ENCODE assay signal across 14 cellular contexts in the genomic region with DNA sequence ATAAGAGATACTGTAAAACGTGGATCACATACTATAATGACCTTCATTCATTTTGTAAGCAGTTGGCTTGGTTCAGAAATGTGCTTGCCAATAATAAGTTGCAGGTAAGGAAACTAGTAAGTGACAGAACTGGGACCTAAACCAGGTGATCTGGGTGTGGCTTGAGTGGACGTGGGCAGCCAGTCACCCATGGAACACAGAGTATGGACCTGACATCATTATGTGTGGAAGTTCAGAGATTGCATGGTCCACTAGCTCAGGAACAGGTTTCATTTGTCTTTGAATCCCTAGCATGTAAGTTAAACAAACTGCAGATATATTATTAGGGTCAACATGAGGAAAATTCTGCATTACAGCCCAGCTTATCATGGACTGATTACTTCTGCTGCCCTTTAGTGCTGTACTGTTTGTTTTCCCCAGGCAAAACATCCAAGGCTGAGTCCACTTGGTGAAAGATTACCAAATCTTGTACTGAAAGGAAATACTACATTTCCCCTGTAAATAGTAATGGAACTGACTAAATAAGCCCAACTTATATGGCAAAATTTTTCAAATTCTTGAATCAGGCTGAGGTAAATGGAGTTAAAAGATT.
A peak's percentile ranks its signal among the peaks of the same experiment; 100 is the strongest.
DNase-seq lines count a peak whose midpoint lies in the region; FAIRE-seq and TF ChIP-seq lines count a peak whose summit lies in the region.
"Had no signal": no experiment of that assay in that cellular context is flagged by ENCODE, and none has a peak within 500 bp of the region (broad histone marks: within the 10 kb centered on the region; RNA-seq: fewer than 3 reads in every experiment).

No MANE protein-coding gene starts in this region.

- TF ChIP-seq POLR2A in stomach (IDR thresholded peaks at IDR 0.05), result no peak

- H3K36me3 ChIP-seq in SK-N-SH (replicated peaks in 1 of 2; ENCODE audit: control insufficient read depth in 1 of 2, insufficient read depth in 2 of 2, low read length in 1 of 2) (no peaks in the 10 kb centered on the region), hepatocyte (replicated peaks; ENCODE audit: insufficient read depth, low read depth) (no peaks in the 10 kb centered on the region), stomach (no peaks in the 10 kb centered on the region)
- H3K36me3 ChIP-seq: BLaER1 treated with 17β-estradiol and CSF1 and Interleukin-3, amounts not matched to agents 10 nM and 100 nM; MG63 had no signal

- H3F3A ChIP-seq in SK-N-SH (replicated peaks; ENCODE audit: insufficient read depth), result no peaks in the 10 kb centered on the region

- H3K4me2 ChIP-seq in SK-N-SH (no peak overlapping the region), hepatocyte (peak overlapping the region; percentile 26)
- H3K4me2 ChIP-seq: BLaER1 treated with 17β-estradiol and CSF1 and Interleukin-3, amounts not matched to agents 10 nM and 100 nM; PC-9 had no signal

- peak; percentile 8 for DNase-seq in EH (ENCODE audit: low read depth)
- DNase-seq in SK-N-SH, result no peak
- DNase-seq in hepatocyte (ENCODE audit: low spot score), result peak; percentile 41
- peak; percentile 39 for DNase-seq in stomach
- DNase-seq in anterior cingulate cortex (lab: John Stamatoyannopoulos, UW), result no peak
- DNase-seq in NAMALWA (ENCODE audit: low spot score), result no peak
- no peak for DNase-seq in RCC 7860 (ENCODE audit: low spot score)
- DNase-seq: DMS 273 treated with DMSO at 0.1 percent for 48 hours, H9, NCI-H1105, NCI-H748 treated with DMSO at 0.1 percent for 48 hours, PC-9 had no signal

- H3K27me3 ChIP-seq in SK-N-SH (ENCODE audit: insufficient read depth) (no peaks in the 10 kb centered on the region), hepatocyte (no peaks in the 10 kb centered on the region), stomach (no peaks in the 10 kb centered on the region)
- H3K27me3 ChIP-seq: BLaER1 treated with 17β-estradiol and CSF1 and Interleukin-3, amounts not matched to agents 10 nM and 100 nM; MG63 had no signal

- no peak overlapping the region for H3K4me3 ChIP-seq in SK-N-SH (ENCODE audit: low read depth in 2 of 2, low read length in 1 of 2)
- H3K4me3 ChIP-seq in hepatocyte, result no peak overlapping the region
- no peak overlapping the region for H3K4me3 ChIP-seq in stomach
- H3K4me3 ChIP-seq: BLaER1 treated with 17β-estradiol and CSF1 and Interleukin-3, amounts not matched to agents 10 nM and 100 nM; MG63; PC-9 had no signal

- no peaks in the 10 kb centered on the region for H3K79me2 ChIP-seq in SK-N-SH (ENCODE audit: insufficient read depth)
- H3K79me2 ChIP-seq in hepatocyte, result no peaks in the 10 kb centered on the region

- H3K4me1 ChIP-seq in SK-N-SH (ENCODE audit: control insufficient read depth in 1 of 2, insufficient read depth in 2 of 2, low read depth in 1 of 2, low read length in 1 of 2), result peaks cover 0 to 10% of the 10 kb centered on the region in 2 experiments; a peak in 2 of 4 replicates
- no peaks in the 10 kb centered on the region for H3K4me1 ChIP-seq in hepatocyte (ENCODE audit: insufficient read depth)
- H3K4me1 ChIP-seq in stomach, result peaks cover 0 to 28% (median 15%) of the 10 kb centered on the region in 4 donors
- H3K4me1 ChIP-seq: BLaER1 treated with 17β-estradiol and CSF1 and Interleukin-3, amounts not matched to agents 10 nM and 100 nM had no signal

- H3K27ac ChIP-seq in SK-N-SH (ENCODE audit: low read depth in 2 of 2, low read length in 1 of 2) (peak overlapping the region; percentile 63 to 79), hepatocyte (peak overlapping the region; percentile 86), stomach (peak overlapping the region in 2 of 5 donors; percentile 21 to 46)
- H3K27ac ChIP-seq: BLaER1 treated with 17β-estradiol and CSF1 and Interleukin-3, amounts not matched to agents 10 nM and 100 nM; PC-9 had no signal

- H3K9me3 ChIP-seq in SK-N-SH (no peaks in the 10 kb centered on the region), hepatocyte (ENCODE audit: low read depth) (no peaks in the 10 kb centered on the region), stomach (peaks cover 0 to 9% (median 0%) of the 10 kb centered on the region in 4 donors)
- H3K9me3 ChIP-seq: MG63 had no signal

- POLR2A ChIA-PET in SK-N-SH (lab: Yijun Ruan, JAX), result no interaction called here

- no peak for TF ChIP-seq EP300 in SK-N-SH (IDR thresholded peaks at IDR 0.05; ENCODE audit: borderline replicate concordance in 1 of 2, low read depth in 1 of 2, low read length in 1 of 2)
- TF ChIP-seq EP300 in stomach (IDR thresholded peaks at IDR 0.05), result no peak

- no peaks in the 10 kb centered on the region for H4K20me1 ChIP-seq in SK-N-SH (ENCODE audit: insufficient read depth)
- H4K20me1 ChIP-seq in hepatocyte (ENCODE audit: insufficient read depth, poor library complexity, severe bottlenecking), result no peaks in the 10 kb centered on the region
- H4K20me1 ChIP-seq: BLaER1 treated with 17β-estradiol and CSF1 and Interleukin-3, amounts not matched to agents 10 nM and 100 nM had no signal

- 85% methylated on average over 2 of the region's 2 CpGs for WGBS in SK-N-SH (ENCODE audit: low lambda C conversion rate)
- WGBS in hepatocyte (ENCODE audit: low lambda C conversion rate, missing lambda C conversion rate), result 62% methylated on average over 2 of the region's 2 CpGs
- 10 to 34% (median 26%) methylated on average over 2 of the region's 2 CpGs for WGBS in stomach, 5 donors

- no peak for FAIRE-seq in RCC 7860 (lab: Jason Lieb, UNC)

- TF ChIP-seq RAD21 in SK-N-SH (IDR thresholded peaks at IDR 0.05; ENCODE audit: low read length), result no peak

- H3K9ac ChIP-seq in SK-N-SH, result no peak overlapping the region
- H3K9ac ChIP-seq: BLaER1 treated with 17β-estradiol and CSF1 and Interleukin-3, amounts not matched to agents 10 nM and 100 nM had no signal

- H2AFZ ChIP-seq in SK-N-SH (ENCODE audit: low read depth) (no peak overlapping the region), hepatocyte (no peak overlapping the region)
- H2AFZ ChIP-seq: PC-9 had no signal

- H3K9me2 ChIP-seq in SK-N-SH (no peaks in the 10 kb centered on the region), hepatocyte (replicated peaks; ENCODE audit: insufficient read depth) (no peaks in the 10 kb centered on the region)

- CTCF ChIA-PET in SK-N-SH (lab: Yijun Ruan, JAX), result no interaction called here

- TF ChIP-seq CTCF in SK-N-SH (IDR thresholded peaks at IDR 0.05), result no peak
- no peak for TF ChIP-seq CTCF in hepatocyte (IDR thresholded peaks at IDR 0.05; ENCODE audit: poor library complexity)
- TF ChIP-seq CTCF in stomach (IDR thresholded peaks at IDR 0.05), result no peak

- intact Hi-C loops in stomach (cut with DNase I; ENCODE audit: low total_unique reads), result no loop called here

TF ChIP-seq in SK-N-SH, 30 proteins besides CTCF, POLR2A, EP300 and RAD21:
- TF ChIP-seq RFX5 (IDR thresholded peaks at IDR 0.05; ENCODE audit: low read length) (no peak), EZH2phosphoT487 (IDR thresholded peaks at IDR 0.05; ENCODE audit: borderline replicate concordance, low read depth) (no peak), SMC3 (IDR thresholded peaks at IDR 0.05; ENCODE audit: low read depth, low read length) (no peak)

Comparison
In these comparisons a context has a peak if more than half of its experiments do, and no peak if none do; other contexts are left out.
1. DNase-seq: peak in EH (single experiment), hepatocyte (single experiment) and stomach (single experiment); none in SK-N-SH (single experiment), anterior cingulate cortex (0 of 58), NAMALWA (single experiment) and RCC 7860 (single experiment).